In the genomic region with DNA sequence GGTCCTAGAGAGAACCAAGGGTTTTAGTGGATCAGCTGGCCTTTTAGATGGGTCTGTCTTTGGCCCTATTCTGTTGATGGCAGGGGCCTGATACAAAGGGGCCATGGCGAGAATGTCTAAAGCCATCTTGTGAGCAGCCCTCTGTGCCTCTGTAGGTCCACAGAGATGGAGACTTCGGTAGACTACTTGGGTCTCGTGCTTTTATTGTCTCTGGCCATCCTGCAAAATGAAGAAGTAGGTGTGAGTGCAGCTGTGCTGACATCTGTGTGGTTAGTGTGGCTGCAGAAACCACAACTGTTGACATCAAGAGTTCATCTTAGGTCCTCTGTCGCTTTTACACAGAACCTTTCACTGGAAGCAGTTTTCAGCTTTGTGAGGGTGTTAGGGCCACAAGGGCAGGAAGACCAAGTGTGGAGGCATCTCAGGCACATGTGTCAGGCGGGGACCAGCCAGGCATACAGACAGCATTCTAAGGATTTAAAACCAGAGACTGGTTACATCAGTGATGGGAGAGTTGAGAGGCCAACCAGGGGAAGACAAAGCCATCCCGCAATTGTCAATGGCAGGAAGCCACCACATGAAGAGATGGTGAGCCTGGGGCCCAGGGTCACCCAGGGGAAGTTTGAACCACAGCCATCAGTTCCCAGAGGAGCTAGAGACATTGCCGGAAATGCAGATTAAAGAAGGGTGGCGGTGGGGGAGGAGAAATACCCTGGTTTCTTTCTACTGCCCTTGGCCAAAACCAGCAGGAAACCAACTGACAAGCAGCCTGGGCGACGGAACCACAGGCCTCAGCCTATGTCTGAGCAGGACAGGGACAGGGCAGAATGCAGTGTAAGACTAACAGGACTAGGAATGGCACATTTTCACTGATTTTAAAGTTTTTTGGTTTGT, we compare ENCODE assay signal across 8 cellular contexts. TPM values are rescaled to one million over a fixed set of nuclear protein-coding genes. Genes with fewer than 3 reads are reported as not detected.
DNase-seq lines count a peak whose midpoint lies in the region; ATAC-seq and TF ChIP-seq lines count a peak whose summit lies in the region.

No MANE protein-coding gene starts in this region.

- TF ChIP-seq CTCF in ascending aorta (IDR thresholded peaks at IDR 0.05) = no peak

- peaks cover 47 to 54% of the 10 kb centered on the region in 2 donors for H3K4me1 Mint-ChIP-seq in natural killer cell treated with Interleukin-12 subunit alpha and Interleukin-12 subunit beta and Interleukin-15 and Interleukin-18, amount 100 ng/mL, for 72 hours (ENCODE audit: low read depth in 2 of 2)

- intact Hi-C loops in ascending aorta (cut with DNase I) = no loop called here

- peaks cover 0 to 3% of the 10 kb centered on the region in 2 donors for H3K4me1 ChIP-seq in ascending aorta

- H3K36me3 Mint-ChIP-seq in natural killer cell treated with Interleukin-12 subunit alpha and Interleukin-12 subunit beta and Interleukin-15 and Interleukin-18, amount 100 ng/mL, for 72 hours = peaks cover 6% of the 10 kb centered on the region

- no peaks in the 10 kb centered on the region for H3K36me3 ChIP-seq in ascending aorta

- peak; percentile 75 for DNase-seq in NK-92 treated with Interleukin-12 subunit alpha and Interleukin-12 subunit beta, amount 100 ng/mL, for 24 hours (lab: John Stamatoyannopoulos, UW)
- no peak for DNase-seq in NK-92 (lab: John Stamatoyannopoulos, UW; ENCODE audit: unreplicated experiment)
- peak; percentile 67 for DNase-seq in SKM-1 (lab: John Stamatoyannopoulos, UW; ENCODE audit: unreplicated experiment)
- no peak for DNase-seq in ascending aorta (ENCODE audit: low spot score in 2 of 2)
- peak; percentile 93 for DNase-seq in natural killer cell treated with Interleukin-12 subunit alpha and Interleukin-12 subunit beta and Interleukin-15 and Interleukin-18, amount 100 ng/mL, for 72 hours (ENCODE audit: low spot score)
- DNase-seq in NCI-H345 (lab: John Stamatoyannopoulos, UW) = no peak
- no peak for DNase-seq in DMS53 (lab: John Stamatoyannopoulos, UW)

- no peaks in the 10 kb centered on the region for H3K9me3 Mint-ChIP-seq in natural killer cell treated with Interleukin-12 subunit alpha and Interleukin-12 subunit beta and Interleukin-15 and Interleukin-18, amount 100 ng/mL, for 72 hours

- no peaks in the 10 kb centered on the region for H3K27me3 Mint-ChIP-seq in natural killer cell treated with Interleukin-12 subunit alpha and Interleukin-12 subunit beta and Interleukin-15 and Interleukin-18, amount 100 ng/mL, for 72 hours

- H3K27ac ChIP-seq in ascending aorta = peak overlapping the region; percentile 56 to 69

- no peaks in the 10 kb centered on the region for H3K27me3 ChIP-seq in ascending aorta

- H3K9me3 ChIP-seq in ascending aorta = peaks cover 0 to 11% of the 10 kb centered on the region in 2 donors

- H3K4me3 ChIP-seq in ascending aorta = no peak overlapping the region

- H3K27ac Mint-ChIP-seq in natural killer cell treated with Interleukin-12 subunit alpha and Interleukin-12 subunit beta and Interleukin-15 and Interleukin-18, amount 100 ng/mL, for 72 hours = peak overlapping the region; percentile 82 to 86

- H3K4me3 Mint-ChIP-seq in natural killer cell treated with Interleukin-12 subunit alpha and Interleukin-12 subunit beta and Interleukin-15 and Interleukin-18, amount 100 ng/mL, for 72 hours = peak overlapping the region; percentile 78

- ATAC-seq in HG03039 (IDR thresholded peaks at IDR 0.05; ENCODE audit: unreplicated experiment) = peak; percentile 66
- ATAC-seq in natural killer cell treated with Interleukin-12 subunit alpha and Interleukin-12 subunit beta and Interleukin-15 and Interleukin-18, amount 100 ng/mL, for 72 hours = peak; percentile 93

RNA-seq across cellular contexts. Expression of gene TPCN1, which starts 13.0 kb away (rescaled TPM):
- total RNA-seq in ascending aorta = 56.3 TPM
- total RNA-seq in natural killer cell treated with Interleukin-12 subunit alpha and Interleukin-12 subunit beta and Interleukin-15 and Interleukin-18, amount 100 ng/mL, for 72 hours = 10 to 100 TPM; 14.1 to 43.6 TPM

RNA-seq across cellular contexts. Expression of gene RITA1, which starts 22.8 kb away (rescaled TPM):
- total RNA-seq in ascending aorta = 48.4 TPM
- total RNA-seq in natural killer cell treated with Interleukin-12 subunit alpha and Interleukin-12 subunit beta and Interleukin-15 and Interleukin-18, amount 100 ng/mL, for 72 hours = 10 to 100 TPM; 19.6 to 27.3 TPM

RNA-seq across cellular contexts. Expression of gene DDX54, which starts 23.0 kb away (rescaled TPM):
- total RNA-seq in ascending aorta = 97.0 TPM
- total RNA-seq in natural killer cell treated with Interleukin-12 subunit alpha and Interleukin-12 subunit beta and Interleukin-15 and Interleukin-18, amount 100 ng/mL, for 72 hours = 100 to 1,000 TPM in 1 of 2 donors, 10 to 100 TPM in 1; 85.8 to 143 TPM

RNA-seq across cellular contexts. Expression of gene CFAP73, which starts 58.8 kb away (rescaled TPM):
- not detected for total RNA-seq in ascending aorta
- under 1 TPM in 1 of 2 donors, not detected in 1; 0.28 TPM for total RNA-seq in natural killer cell treated with Interleukin-12 subunit alpha and Interleukin-12 subunit beta and Interleukin-15 and Interleukin-18, amount 100 ng/mL, for 72 hours

Comparison
In these comparisons a context has a peak if more than half of its experiments do, and no peak if none do; other contexts are left out.
1. DNase-seq: peak in NK-92 treated with Interleukin-12 subunit alpha and Interleukin-12 subunit beta, amount 100 ng/mL, for 24 hours (single experiment), SKM-1 (single experiment) and natural killer cell treated with Interleukin-12 subunit alpha and Interleukin-12 subunit beta and Interleukin-15 and Interleukin-18, amount 100 ng/mL, for 72 hours (single experiment); none in NK-92 (single experiment), ascending aorta (0 of 2), NCI-H345 (single experiment) and DMS53 (single experiment).